2 cellular contexts compared by ENCODE assay signal in the genomic region with DNA sequence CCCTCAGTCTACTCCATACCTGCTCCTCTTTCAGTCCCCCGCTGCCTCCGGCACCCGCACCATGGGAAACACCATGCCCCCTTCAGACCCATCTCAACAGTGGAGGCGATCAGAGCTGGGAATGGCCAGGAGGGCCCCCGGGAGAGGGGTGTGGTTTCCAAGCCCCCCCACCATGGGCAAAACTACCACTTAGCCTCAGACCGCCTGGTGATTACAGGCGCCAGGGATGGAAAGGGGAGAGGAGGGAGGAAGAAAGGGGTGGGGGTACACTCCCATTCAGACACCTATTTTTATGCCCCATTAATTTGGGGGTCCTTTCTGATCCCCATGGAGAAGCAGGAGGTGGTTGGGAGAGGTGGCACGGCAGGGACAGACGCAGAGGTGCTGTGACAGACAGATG.
TF ChIP-seq lines count a peak whose summit lies in the region.

TSS of gene C17orf114 (minus strand) at position 101 of the 400 bp plus-strand sequence.

TF ChIP-seq in IMR-90, 13 proteins besides CTCF, POLR2A, EP300 and RAD21 (continued from another document):
- TF ChIP-seq MAZ (IDR thresholded peaks at IDR 0.05; ENCODE audit: borderline replicate concordance, low read depth, low read length) (no peak), SMC3 (IDR thresholded peaks at IDR 0.05; ENCODE audit: low read depth, low read length) (no peak), MAFK (IDR thresholded peaks at IDR 0.05; ENCODE audit: low read depth, low read length) (no peak), RCOR1 (IDR thresholded peaks at IDR 0.05; ENCODE audit: insufficient replicate concordance, low read length) (no peak), RFX5 (IDR thresholded peaks at IDR 0.05; ENCODE audit: low read depth, low read length) (no peak), NFE2L2 (IDR thresholded peaks at IDR 0.05; ENCODE audit: low read depth, low read length) (no peak), ELK1 (IDR thresholded peaks at IDR 0.05; ENCODE audit: borderline replicate concordance, low read depth, low read length) (no peak), BHLHE40 (IDR thresholded peaks at IDR 0.05; ENCODE audit: low read depth, low read length) (no peak), MXI1 (IDR thresholded peaks at IDR 0.05; ENCODE audit: borderline replicate concordance, low read depth, low read length) (no peak), CEBPB (IDR thresholded peaks at IDR 0.05; ENCODE audit: low read depth, low read length) (no peak), FOS (IDR thresholded peaks at IDR 0.05; ENCODE audit: low read depth, low read length) (no peak), USF2 (IDR thresholded peaks at IDR 0.05; ENCODE audit: low read depth, low read length) (no peak)

TF ChIP-seq in WTC11, 78 proteins besides CTCF, POLR2A, EP300 and RAD21:
- TF ChIP-seq, protein P1, sequence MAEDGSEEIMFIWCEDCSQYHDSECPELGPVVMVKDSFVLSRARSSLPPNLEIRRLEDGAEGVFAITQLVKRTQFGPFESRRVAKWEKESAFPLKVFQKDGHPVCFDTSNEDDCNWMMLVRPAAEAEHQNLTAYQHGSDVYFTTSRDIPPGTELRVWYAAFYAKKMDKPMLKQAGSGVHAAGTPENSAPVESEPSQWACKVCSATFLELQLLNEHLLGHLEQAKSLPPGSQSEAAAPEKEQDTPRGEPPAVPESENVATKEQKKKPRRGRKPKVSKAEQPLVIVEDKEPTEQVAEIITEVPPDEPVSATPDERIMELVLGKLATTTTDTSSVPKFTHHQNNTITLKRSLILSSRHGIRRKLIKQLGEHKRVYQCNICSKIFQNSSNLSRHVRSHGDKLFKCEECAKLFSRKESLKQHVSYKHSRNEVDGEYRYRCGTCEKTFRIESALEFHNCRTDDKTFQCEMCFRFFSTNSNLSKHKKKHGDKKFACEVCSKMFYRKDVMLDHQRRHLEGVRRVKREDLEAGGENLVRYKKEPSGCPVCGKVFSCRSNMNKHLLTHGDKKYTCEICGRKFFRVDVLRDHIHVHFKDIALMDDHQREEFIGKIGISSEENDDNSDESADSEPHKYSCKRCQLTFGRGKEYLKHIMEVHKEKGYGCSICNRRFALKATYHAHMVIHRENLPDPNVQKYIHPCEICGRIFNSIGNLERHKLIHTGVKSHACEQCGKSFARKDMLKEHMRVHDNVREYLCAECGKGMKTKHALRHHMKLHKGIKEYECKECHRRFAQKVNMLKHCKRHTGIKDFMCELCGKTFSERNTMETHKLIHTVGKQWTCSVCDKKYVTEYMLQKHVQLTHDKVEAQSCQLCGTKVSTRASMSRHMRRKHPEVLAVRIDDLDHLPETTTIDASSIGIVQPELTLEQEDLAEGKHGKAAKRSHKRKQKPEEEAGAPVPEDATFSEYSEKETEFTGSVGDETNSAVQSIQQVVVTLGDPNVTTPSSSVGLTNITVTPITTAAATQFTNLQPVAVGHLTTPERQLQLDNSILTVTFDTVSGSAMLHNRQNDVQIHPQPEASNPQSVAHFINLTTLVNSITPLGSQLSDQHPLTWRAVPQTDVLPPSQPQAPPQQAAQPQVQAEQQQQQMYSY (CRISPR knock-in tag; IDR thresholded peaks at IDR 0.05) = no peak
- TF ChIP-seq NFYB (CRISPR knock-in tag; conservative IDR thresholded peaks at IDR 0.05; ENCODE audit: low read depth) (no peak), ZNF263 (CRISPR knock-in tag; IDR thresholded peaks at IDR 0.05; ENCODE audit: low read depth) (no peak), EMX1 (CRISPR knock-in tag; IDR thresholded peaks at IDR 0.05) (no peak)
